In genomic region chr20:49724637-49725606, GRCh38 we compare ENCODE assay signal across 9 cellular contexts. TPM values are rescaled to one million over a fixed set of nuclear protein-coding genes. Genes with fewer than 3 reads are reported as not detected.
DNase-seq lines count a peak whose midpoint lies in the region; FAIRE-seq and TF ChIP-seq lines count a peak whose summit lies in the region.
"Had no signal": no experiment of that assay in that cellular context is flagged by ENCODE, and none has a peak within 500 bp of the region (broad histone marks: within the 10 kb centered on the region; RNA-seq: fewer than 3 reads in every experiment).

No MANE protein-coding gene starts in this region.

- no peak overlapping the region for H3K4ac ChIP-seq in H1 (replicated peaks; ENCODE audit: insufficient read length, low read depth, low read length)

- DNase-seq in Ammon's horn (ENCODE audit: low spot score) (peak; percentile 16), NAMALWA (ENCODE audit: low spot score) (peak; percentile 4), H1 (ENCODE audit: low read depth in 1 of 2, low spot score in 2 of 2) (no peak), mesenteric fat pad (ENCODE audit: low spot score) (peak; percentile 16), DMS114 treated with DMSO at 0.1 percent for 48 hours (lab: John Stamatoyannopoulos, UW; ENCODE audit: unreplicated experiment) (no peak), NCI-H446 treated with DMSO at 0.1 percent for 48 hours (lab: John Stamatoyannopoulos, UW) (no peak), Caco-2 (no peak), NCI-H524 treated with DMSO at 0.1 percent for 48 hours (lab: John Stamatoyannopoulos, UW) (no peak)

- TF ChIP-seq POLR2A in H1 (IDR thresholded peaks at IDR 0.05; ENCODE audit: control extremely low read depth in 1 of 2, low read depth in 2 of 2, low read length in 2 of 2), result no peak

- FAIRE-seq in H1 (lab: Jason Lieb, UNC), result no peak

- no peaks in the 10 kb centered on the region for H3K36me3 Mint-ChIP-seq in Caco-2 (ENCODE audit: insufficient read depth, unreplicated experiment)

- TF ChIP-seq CTCF in H1 (IDR thresholded peaks at IDR 0.05; ENCODE audit: control extremely low read depth in 1 of 3, insufficient read depth in 1 of 3, low read depth in 1 of 3, low read length in 3 of 3) (no peak), Caco-2 (IDR thresholded peaks at IDR 0.05; ENCODE audit: insufficient read depth in 1 of 2, low read depth in 1 of 2, low read length in 1 of 2, severe bottlenecking in 1 of 2, unreplicated experiment in 1 of 2) (no peak)

- no peak overlapping the region for H2AK5ac ChIP-seq in H1 (ENCODE audit: low read depth, low read length)

- no peak overlapping the region for H3K56ac ChIP-seq in H1 (replicated peaks; ENCODE audit: insufficient read length, low read depth, low read length)

- 87% methylated on average over 11 of the region's 11 CpGs; no CpG with 5 or more reads in 1 of the 2 experiments for WGBS in H1 (ENCODE audit: extremely low coverage in 1 of 2, insufficient coverage in 1 of 2, insufficient read length in 1 of 2, insufficient replicate concordance in 2 of 2, low coverage in 1 of 2, low lambda C conversion rate in 2 of 2, missing lambda C conversion rate in 1 of 2), 2 experiments

- no peak overlapping the region for H3K27ac Mint-ChIP-seq in Caco-2 (ENCODE audit: unreplicated experiment)

- intact Hi-C loops in Caco-2 (cut with micrococcal nuclease; ENCODE audit: unreplicated experiment), result no loop called here

- H3K23me2 ChIP-seq in H1 (ENCODE audit: low read depth, low read length), result no peaks in the 10 kb centered on the region; the same call in 1 of the 2 replicates

- no peak overlapping the region for H3K18ac ChIP-seq in H1 (ENCODE audit: extremely low read depth, low read length)

- no peak overlapping the region for H2BK120ac ChIP-seq in H1 (replicated peaks; ENCODE audit: low read depth, low read length)

- H4K8ac ChIP-seq in H1 (ENCODE audit: extremely low read depth, insufficient read depth, low read length), result no peak overlapping the region

- TF ChIP-seq EP300 in H1 (IDR thresholded peaks at IDR 0.05; ENCODE audit: borderline replicate concordance in 1 of 2, low read depth in 2 of 2, low read length in 2 of 2), result no peak

- H3K9me3 ChIP-seq in H1 (ENCODE audit: insufficient read depth in 2 of 2, low read depth in 1 of 2, low read length in 1 of 2), result no peaks in the 10 kb centered on the region
- no peaks in the 10 kb centered on the region for H3K9me3 ChIP-seq in Caco-2
- H3K9me3 ChIP-seq: thoracic aorta had no signal

- H3K9ac ChIP-seq in H1 (replicated peaks in 1 of 4; ENCODE audit: extremely low read depth in 1 of 4, low read depth in 3 of 4, low read length in 3 of 4), result no peak overlapping the region

- H2BK20ac ChIP-seq in H1 (ENCODE audit: low read length), result no peak overlapping the region

- H3K79me2 ChIP-seq in H1 (ENCODE audit: control insufficient read depth in 1 of 2, insufficient read depth in 2 of 2, low read length in 2 of 2), result no peaks in the 10 kb centered on the region

- H2BK12ac ChIP-seq in H1 (ENCODE audit: low read depth, low read length), result no peak overlapping the region

- POLR2A ChIA-PET in H1 (lab: Charles Lee; ENCODE audit: partially characterized antibody), result interaction anchor here (0.9 to 1.2 kb wide), 3 partner anchors 11 to 31 kb away, joined by 3 to 4 read pairs (median 3); partner anchors contain the start of gene B4GALT5
- POLR2A ChIA-PET in Caco-2 (lab: Charles Lee), result interaction anchor here (0.6 kb wide), 1 partner anchor 17 kb away, joined by 6 read pairs; no protein-coding TSS in a partner anchor

- no peaks in the 10 kb centered on the region for H3K4me1 Mint-ChIP-seq in Caco-2 (ENCODE audit: low read depth, unreplicated experiment)

- H4K5ac ChIP-seq in H1 (ENCODE audit: insufficient read length, low read depth, low read length), result no peak overlapping the region

- H3K4me2 ChIP-seq in H1 (ENCODE audit: insufficient read depth in 1 of 2, low read depth in 2 of 2, low read length in 2 of 2), result no peak overlapping the region

- H3K27me3 ChIP-seq in H1 (replicated peaks in 1 of 4; ENCODE audit: control insufficient read depth in 3 of 4, extremely low read depth in 1 of 4, insufficient read depth in 3 of 4, low read length in 3 of 4) (no peaks in the 10 kb centered on the region; a peak in 1 of 7 replicates), Caco-2 (replicated peaks; ENCODE audit: control insufficient read depth, insufficient read depth, low read length) (no peaks in the 10 kb centered on the region)

- H3K4me1 ChIP-seq in H1 (replicated peaks in 1 of 4; ENCODE audit: control insufficient read depth in 3 of 4, insufficient read depth in 4 of 4, low read length in 3 of 4) (peaks cover 0 to 8% (median 0%) of the 10 kb centered on the region in 4 experiments; a peak in 2 of 7 replicates), Caco-2 (peaks cover 6% of the 10 kb centered on the region)

- 0 out of 2 replicates have a peak overlapping the region, but pooled peaks have one; percentile 9 for H2BK15ac ChIP-seq in H1 (ENCODE audit: low read length)

- H3K4me3 ChIP-seq in H1 (ENCODE audit: extremely low read depth in 1 of 4, insufficient read depth in 2 of 4, low read depth in 3 of 4, low read length in 4 of 4) (no peak overlapping the region), Caco-2 (ENCODE audit: low read depth, low read length) (no peak overlapping the region)
- H3K4me3 ChIP-seq: thoracic aorta had no signal

- H3K79me1 ChIP-seq in H1 (ENCODE audit: low read depth, low read length), result no peaks in the 10 kb centered on the region

- H2AFZ ChIP-seq in H1 (ENCODE audit: low read length), result peak overlapping the region; percentile 69; the same call in 1 of the 2 replicates

- H2BK5ac ChIP-seq in H1 (ENCODE audit: low read depth, low read length), result no peak overlapping the region

- H3K36me3 ChIP-seq in H1 (ENCODE audit: control insufficient read depth in 2 of 4, insufficient read depth in 4 of 4, low read length in 3 of 4), result no peaks in the 10 kb centered on the region
- no peaks in the 10 kb centered on the region for H3K36me3 ChIP-seq in Caco-2 (ENCODE audit: control insufficient read depth, insufficient read depth, low read length)
- H3K36me3 ChIP-seq: thoracic aorta had no signal

- H3K23ac ChIP-seq in H1 (ENCODE audit: insufficient read length), result no peak overlapping the region

- no peaks in the 10 kb centered on the region for H4K20me1 ChIP-seq in H1 (replicated peaks in 1 of 2; ENCODE audit: control insufficient read depth in 1 of 2, insufficient read depth in 2 of 2, low read length in 2 of 2)

- no peak overlapping the region for H4K91ac ChIP-seq in H1 (replicated peaks; ENCODE audit: insufficient read length, low read length)

- no peaks in the 10 kb centered on the region for H3K9me3 Mint-ChIP-seq in Caco-2 (ENCODE audit: unreplicated experiment)

- CTCF ChIA-PET in H1 (lab: Charles Lee; ENCODE audit: partially characterized antibody) (interaction anchor here (0.6 to 1.1 kb wide), 3 partner anchors 21 to 832 kb away, joined by 3 to 4 read pairs (median 3); no protein-coding TSS in a partner anchor), Caco-2 (lab: Charles Lee) (interaction anchor here (0.6 kb wide), 1 partner anchor 277 kb away, joined by 4 read pairs; no protein-coding TSS in a partner anchor)

- no TSS peak for BruUV-seq in Caco-2 (replicated peaks; lab: Mats Ljungman, UMichigan)

- no peak overlapping the region for H3K27ac ChIP-seq in H1 (ENCODE audit: low read depth, low read length)

- TF ChIP-seq RAD21 in H1 (IDR thresholded peaks at IDR 0.05 in 1 of 2, conservative IDR thresholded peaks at IDR 0.05 in 1 of 2; ENCODE audit: low read depth in 2 of 2, low read length in 2 of 2), result no peak

- no peaks in the 10 kb centered on the region for H3K27me3 Mint-ChIP-seq in Caco-2 (ENCODE audit: insufficient read depth, unreplicated experiment)

- H3K14ac ChIP-seq in H1 (ENCODE audit: insufficient read length), result no peak overlapping the region

- H3K4me3 Mint-ChIP-seq in Caco-2 (ENCODE audit: unreplicated experiment), result no peak overlapping the region

TF ChIP-seq in H1, 55 proteins besides CTCF, POLR2A, EP300 and RAD21:
- TF ChIP-seq BRCA1 (IDR thresholded peaks at IDR 0.05; ENCODE audit: low read depth, low read length) (no peak), SP4 (IDR thresholded peaks at IDR 0.05; ENCODE audit: low read length) (no peak), GTF2F1 (IDR thresholded peaks at IDR 0.05; ENCODE audit: borderline replicate concordance, low read depth, low read length) (no peak), SP1 (IDR thresholded peaks at IDR 0.05; ENCODE audit: low read depth, low read length) (no peak), NANOG (IDR thresholded peaks at IDR 0.05; ENCODE audit: insufficient read depth, low read depth, low read length, poor library complexity, severe bottlenecking) (no peak), TBP (IDR thresholded peaks at IDR 0.05; ENCODE audit: low read depth, low read length) (no peak)

RNA-seq across cellular contexts. Expression of gene B4GALT5, which starts 11.2 kb away (rescaled TPM):
- 73.5 and 75.4 TPM in 2 replicates for total RNA-seq in H1 (2021; fragmentation: NEBNext Ultra II Directional; extraction: Animal tissue kit (Norgen Biotek cat#: 25700))
- polyA plus RNA-seq in H1 (2011; rRNA removed), result 39.1 and 46.5 TPM in 2 replicates
- polyA plus RNA-seq in H1 (2011; cell fraction: cytosol; rRNA removed), result 43.0 TPM
- polyA plus RNA-seq in H1 (2011; cell fraction: nucleus; rRNA removed), result 26.3 TPM
- 41.6 to 48.4 TPM (median 44.5 TPM) in 4 replicates for polyA plus RNA-seq in H1 (2012, experiment 1 of 2)
- 24.7 TPM for polyA plus RNA-seq in H1 (2012, experiment 2 of 2)
- 57.2 TPM for polyA plus RNA-seq in H1 (2013, experiment 1 of 2)
- 71.0 TPM for polyA plus RNA-seq in H1 (2013, experiment 2 of 2)
- 59.0 and 69.0 TPM in 2 replicates for polyA minus RNA-seq in H1 (2011; rRNA and poly(A)+ RNA removed)
- polyA minus RNA-seq in H1 (2011; cell fraction: cytosol; rRNA and poly(A)+ RNA removed), result 36.1 TPM
- 20.6 TPM for polyA minus RNA-seq in H1 (2011; cell fraction: nucleus; rRNA and poly(A)+ RNA removed)
- total RNA-seq in mesenteric fat pad, result 54.2 TPM
- total RNA-seq in Caco-2 (2022), result 65.0 and 67.1 TPM in 2 replicates

Comparison
In these comparisons a context has a peak if more than half of its experiments do, and no peak if none do; other contexts are left out.
1. DNase-seq: peak in Ammon's horn (single experiment), NAMALWA (single experiment) and mesenteric fat pad (single experiment); none in H1 (0 of 2), DMS114 treated with DMSO at 0.1 percent for 48 hours (single experiment), NCI-H446 treated with DMSO at 0.1 percent for 48 hours (single experiment), Caco-2 (0 of 2) and NCI-H524 treated with DMSO at 0.1 percent for 48 hours (single experiment).